ENCODE assay signal across 1 cellular context in genomic region chr12:56241424-56242205, GRCh38.
TF ChIP-seq lines count a peak whose summit lies in the region.

No MANE protein-coding gene starts in this region.

TF ChIP-seq in endothelial cell of umbilical vein, 7 proteins besides CTCF, POLR2A, EP300 and RAD21:
- TF ChIP-seq POLR2AphosphoS5 (IDR thresholded peaks at IDR 0.05; ENCODE audit: insufficient read depth, low read depth, low read length) (no peak), MAX (IDR thresholded peaks at IDR 0.05; ENCODE audit: insufficient read depth, insufficient read length) (no peak), FOS (IDR thresholded peaks at IDR 0.05; ENCODE audit: borderline replicate concordance, insufficient read depth, low read length) (no peak), MYC (IDR thresholded peaks at IDR 0.05; ENCODE audit: low read depth, low read length) (no peak), JUN (IDR thresholded peaks at IDR 0.05; ENCODE audit: borderline replicate concordance, insufficient read depth, insufficient read length, low read depth) (no peak), EZH2 (IDR thresholded peaks at IDR 0.05; ENCODE audit: borderline replicate concordance, low read depth, low read length, severe bottlenecking) (no peak), GATA2 (IDR thresholded peaks at IDR 0.05; ENCODE audit: insufficient read depth, insufficient read length, low read depth, low read length) (no peak)
